1 cellular context compared by ENCODE assay signal in the genomic region with DNA sequence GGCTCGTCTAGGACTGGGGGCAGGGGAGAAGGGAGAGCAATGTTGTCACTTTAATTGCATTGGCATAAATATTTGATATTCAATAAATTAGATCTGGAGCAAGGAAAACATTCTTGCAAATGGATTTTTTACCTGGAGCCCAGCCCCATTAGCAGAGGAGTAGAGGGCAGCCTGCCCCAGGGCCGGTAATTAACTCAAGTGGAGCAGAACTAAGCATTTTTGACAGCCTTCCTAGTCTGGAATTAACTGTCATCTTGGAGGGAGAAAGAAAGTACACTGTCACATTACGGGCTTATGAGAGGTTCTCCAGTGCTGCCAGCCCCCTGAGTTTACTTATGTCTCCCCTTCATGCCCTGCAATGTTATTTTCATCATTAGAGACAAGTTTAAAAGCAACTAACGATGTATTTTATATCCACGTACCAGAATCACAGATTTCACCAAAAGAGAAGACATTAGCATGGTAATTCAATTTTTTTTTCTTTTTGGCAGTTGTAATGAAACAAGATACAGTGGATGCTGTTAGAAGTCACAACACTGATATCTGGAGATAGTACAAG.
TF ChIP-seq lines count a peak whose summit lies in the region.

No MANE protein-coding gene starts in this region.

TF ChIP-seq in SK-N-SH, 30 proteins besides CTCF, POLR2A, EP300 and RAD21 (continued from another document):
- TF ChIP-seq MAX (IDR thresholded peaks at IDR 0.05; ENCODE audit: low read depth) = no peak
- TF ChIP-seq GABPA (IDR thresholded peaks at IDR 0.05; ENCODE audit: low read depth) = no peak
- TF ChIP-seq POLR2AphosphoS5 (IDR thresholded peaks at IDR 0.05; ENCODE audit: low read depth, low read length) = no peak
- TF ChIP-seq, protein P1, sequence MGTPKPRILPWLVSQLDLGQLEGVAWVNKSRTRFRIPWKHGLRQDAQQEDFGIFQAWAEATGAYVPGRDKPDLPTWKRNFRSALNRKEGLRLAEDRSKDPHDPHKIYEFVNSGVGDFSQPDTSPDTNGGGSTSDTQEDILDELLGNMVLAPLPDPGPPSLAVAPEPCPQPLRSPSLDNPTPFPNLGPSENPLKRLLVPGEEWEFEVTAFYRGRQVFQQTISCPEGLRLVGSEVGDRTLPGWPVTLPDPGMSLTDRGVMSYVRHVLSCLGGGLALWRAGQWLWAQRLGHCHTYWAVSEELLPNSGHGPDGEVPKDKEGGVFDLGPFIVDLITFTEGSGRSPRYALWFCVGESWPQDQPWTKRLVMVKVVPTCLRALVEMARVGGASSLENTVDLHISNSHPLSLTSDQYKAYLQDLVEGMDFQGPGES (IDR thresholded peaks at IDR 0.05; ENCODE audit: low read depth, low read length) = no peak
- TF ChIP-seq RXRA (IDR thresholded peaks at IDR 0.05; ENCODE audit: borderline replicate concordance, low read depth) = no peak
- no peak for TF ChIP-seq FOSL2 (IDR thresholded peaks at IDR 0.05; ENCODE audit: borderline replicate concordance, low read depth)
- no peak for TF ChIP-seq NRF1 (IDR thresholded peaks at IDR 0.05; ENCODE audit: low read depth, low read length)
- TF ChIP-seq ELF1 (IDR thresholded peaks at IDR 0.05) = no peak
- no peak for TF ChIP-seq TEAD4 (IDR thresholded peaks at IDR 0.05; ENCODE audit: borderline replicate concordance, insufficient read depth)
- no peak for TF ChIP-seq GATA2 (CRISPR knock-in tag; IDR thresholded peaks at IDR 0.05)
- TF ChIP-seq SIN3A (IDR thresholded peaks at IDR 0.05; ENCODE audit: borderline replicate concordance, low read depth, low read length) = no peak
- TF ChIP-seq RFX5 (IDR thresholded peaks at IDR 0.05; ENCODE audit: low read length) = no peak
- no peak for TF ChIP-seq USF2 (IDR thresholded peaks at IDR 0.05; ENCODE audit: borderline replicate concordance, low read depth, low read length)
- TF ChIP-seq FOXJ3 (CRISPR knock-in tag; IDR thresholded peaks at IDR 0.05) = no peak
